In the genomic region with DNA sequence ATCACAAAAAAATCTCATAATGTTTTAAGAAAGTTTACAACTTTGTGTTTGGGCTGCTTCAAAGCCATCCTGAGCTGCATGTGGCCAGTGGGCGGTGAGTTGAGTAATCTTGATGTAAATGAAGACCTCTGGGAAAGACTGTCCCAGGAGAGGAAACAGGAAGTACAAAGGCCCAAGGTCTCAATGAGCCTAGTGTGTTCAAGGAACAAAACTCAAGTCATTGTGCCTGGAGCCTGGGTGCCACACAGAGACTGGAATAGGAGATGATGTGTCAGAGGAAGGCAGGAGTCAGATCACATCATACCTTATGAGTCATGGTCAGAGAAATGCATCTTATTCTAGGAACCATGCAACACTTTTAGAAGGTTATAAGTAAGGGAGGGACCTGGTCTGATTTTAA, we compare ENCODE assay signal across 8 cellular contexts. TPM values are rescaled to one million over a fixed set of nuclear protein-coding genes. Genes with fewer than 3 reads are reported as not detected.
DNase-seq lines count a peak whose midpoint lies in the region; ATAC-seq and TF ChIP-seq lines count a peak whose summit lies in the region.

No MANE protein-coding gene starts in this region.

- no peaks in the 10 kb centered on the region for H3K36me3 ChIP-seq in WERI-Rb-1

- H3K9me3 Mint-ChIP-seq in HFFc6 = peaks cover 13% of the 10 kb centered on the region

- no peaks in the 10 kb centered on the region for H3K4me1 Mint-ChIP-seq in HFFc6 (ENCODE audit: low read depth)

- H3K36me3 Mint-ChIP-seq in HFFc6 (ENCODE audit: low read depth) = peaks cover 3% of the 10 kb centered on the region; the same call in 1 of the 2 replicates

- no peak overlapping the region for H3K27ac ChIP-seq in WERI-Rb-1

- H3K4me3 Mint-ChIP-seq in HFFc6 = no peak overlapping the region

- TF ChIP-seq CTCF in WERI-Rb-1 (IDR thresholded peaks at IDR 0.05; ENCODE audit: low read depth, low read length) (no peak), HFFc6 (IDR thresholded peaks at IDR 0.05) (no peak)

- H3K9me3 ChIP-seq in WERI-Rb-1 (ENCODE audit: severe bottlenecking) = no peaks in the 10 kb centered on the region

- no peak overlapping the region for H3K4me3 ChIP-seq in WERI-Rb-1 (ENCODE audit: low read depth, low read length)

- DNase-seq in CD1c-positive myeloid dendritic cell (ENCODE audit: extremely low spot score) = peak; percentile 17
- peak; percentile 73 for DNase-seq in MV-4-11 (lab: John Stamatoyannopoulos, UW)
- peak; percentile 88 for DNase-seq in foreskin melanocyte
- no peak for DNase-seq in NCI-H82 treated with DMSO at 0.1 percent for 48 hours (lab: John Stamatoyannopoulos, UW; ENCODE audit: unreplicated experiment)
- DNase-seq in WERI-Rb-1 = no peak
- no peak for DNase-seq in NCI-H510A treated with DMSO at 0.1 percent for 48 hours (lab: John Stamatoyannopoulos, UW)
- no peak for DNase-seq in HFFc6

- H3K27me3 ChIP-seq in WERI-Rb-1 (ENCODE audit: insufficient read depth, low read depth, severe bottlenecking) = no peaks in the 10 kb centered on the region

- peak; percentile 62 for ATAC-seq in GM21529 (IDR thresholded peaks at IDR 0.05; ENCODE audit: unreplicated experiment)

- no peaks in the 10 kb centered on the region for H3K27me3 Mint-ChIP-seq in HFFc6 (ENCODE audit: insufficient read depth)

- no peak overlapping the region for H3K27ac Mint-ChIP-seq in HFFc6

RNA-seq across cellular contexts. Expression of a gene that starts 51.5 kb away (rescaled TPM):
- total RNA-seq in HFFc6 (2021; fragmentation: NEBNext Ultra II Directional; extraction: Animal tissue kit (Norgen Biotek cat#: 25700)) = not detected

Comparison
In these comparisons a context has a peak if more than half of its experiments do, and no peak if none do; other contexts are left out.
1. DNase-seq: peak in CD1c-positive myeloid dendritic cell (single experiment), MV-4-11 (single experiment) and foreskin melanocyte (single experiment); none in NCI-H82 treated with DMSO at 0.1 percent for 48 hours (single experiment), WERI-Rb-1 (single experiment), NCI-H510A treated with DMSO at 0.1 percent for 48 hours (single experiment) and HFFc6 (single experiment).